8 cellular contexts compared by ENCODE assay signal in genomic region chr14:35046048-35046750, GRCh38. TPM values are rescaled to one million over a fixed set of nuclear protein-coding genes. Genes with fewer than 3 reads are reported as not detected.
DNase-seq lines count a peak whose midpoint lies in the region; ATAC-seq and TF ChIP-seq lines count a peak whose summit lies in the region.

A gene with protein sequence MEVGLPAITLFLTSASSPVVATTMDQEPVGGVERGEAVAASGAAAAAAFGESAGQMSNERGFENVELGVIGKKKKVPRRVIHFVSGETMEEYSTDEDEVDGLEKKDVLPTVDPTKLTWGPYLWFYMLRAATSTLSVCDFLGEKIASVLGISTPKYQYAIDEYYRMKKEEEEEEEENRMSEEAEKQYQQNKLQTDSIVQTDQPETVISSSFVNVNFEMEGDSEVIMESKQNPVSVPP (plus strand): TSS chr14:35046272. CDS start chr14:35046464, 192 bp downstream.

- H3K9me2 ChIP-seq in hepatocyte (replicated peaks; ENCODE audit: insufficient read depth) = no peaks in the 10 kb centered on the region

- peak within 1 kb of the TSS; percentile 64 for H2AFZ ChIP-seq in hepatocyte

- H4K20me1 ChIP-seq in hepatocyte (ENCODE audit: insufficient read depth, poor library complexity, severe bottlenecking) = no peaks in the 10 kb centered on the region

- peaks cover 40% of the 10 kb centered on the region for H3K79me2 ChIP-seq in hepatocyte

- ATAC-seq in GM18519 (IDR thresholded peaks at IDR 0.05; ENCODE audit: low FRiP score, unreplicated experiment) (peak; percentile 77), HG03045 (IDR thresholded peaks at IDR 0.05; ENCODE audit: unreplicated experiment) (peak; percentile 95), aorta (ENCODE audit: low FRiP score) (peak; percentile 99)

- DNase-seq in NCI-H2081 treated with DMSO at 0.1 percent for 48 hours (lab: John Stamatoyannopoulos, UW) (peak; percentile 93), T1000 (lab: John Stamatoyannopoulos, UW) (peak; percentile 96), astrocyte of the hippocampus (ENCODE audit: low read depth, low spot score) (peak; percentile 99), hepatocyte (ENCODE audit: low spot score) (peak; percentile 99), renal cortical epithelial cell (ENCODE audit: low read depth) (peak; percentile 90), aorta (peak; percentile 99 to 100)

- intact Hi-C loops in aorta (cut with DNase I) = loop anchor here (2.0 to 5.0 kb wide), 3 partner anchors 64 to 76 kb away; partner anchors contain the start of genes PPP2R3C (in 2 of the 2), SRP54 (in 2 of the 2) and PRORP (in 1 of the 2)

- H3K27me3 ChIP-seq in hepatocyte (no peaks in the 10 kb centered on the region), aorta (ENCODE audit: control insufficient read depth in 1 of 2, insufficient read depth in 2 of 2, low read length in 1 of 2) (no peaks in the 10 kb centered on the region)

- peak within 1 kb of the TSS; percentile 97 for H3K27ac ChIP-seq in hepatocyte
- H3K27ac ChIP-seq in aorta (ENCODE audit: low read depth in 1 of 2, low read length in 2 of 2) = peak within 1 kb of the TSS; percentile 97 to 99

- WGBS in hepatocyte (ENCODE audit: low lambda C conversion rate, missing lambda C conversion rate) = under 1% methylated on average over 68 of the region's 77 CpGs
- WGBS in aorta, 2 donors = 0 to 1% methylated on average over 62 to 77 of the region's 77 CpGs

- H3K4me3 ChIP-seq in hepatocyte (peak within 1 kb of the TSS; percentile 74), aorta (ENCODE audit: low read length in 2 of 2) (peak within 1 kb of the TSS; percentile 67 to 83)

- H3K36me3 ChIP-seq in hepatocyte (replicated peaks; ENCODE audit: insufficient read depth, low read depth) (no peaks in the 10 kb centered on the region), aorta (ENCODE audit: control insufficient read depth in 1 of 2, insufficient read depth in 2 of 2, low read length in 1 of 2) (no peaks in the 10 kb centered on the region)

- H3K9me3 ChIP-seq in hepatocyte (ENCODE audit: low read depth) = no peaks in the 10 kb centered on the region
- no peaks in the 10 kb centered on the region for H3K9me3 ChIP-seq in aorta (ENCODE audit: control insufficient read depth, low read length)

- peak within 1 kb of the TSS; percentile 84 for H3K4me2 ChIP-seq in hepatocyte

- TF ChIP-seq CTCF in hepatocyte (IDR thresholded peaks at IDR 0.05; ENCODE audit: poor library complexity) = no peak

- H3K4me1 ChIP-seq in hepatocyte (ENCODE audit: insufficient read depth) (peaks cover 24% of the 10 kb centered on the region), aorta (ENCODE audit: control insufficient read depth in 1 of 2, insufficient read depth in 2 of 2, low read length in 2 of 2) (peaks cover 0 to 6% of the 10 kb centered on the region in 2 donors)

RNA-seq across cellular contexts. Expression of the gene that starts here (rescaled TPM):
- total RNA-seq in hepatocyte (69.4 and 100 TPM in 2 replicates), renal cortical epithelial cell (72.2 and 82.9 TPM in 2 replicates), aorta (10 to 100 TPM; 70.7 to 94.0 TPM)
- polyA plus RNA-seq in hepatocyte (132 and 153 TPM in 2 replicates), aorta (10 to 100 TPM; 72.4 to 96.4 TPM)

Comparison
In these comparisons a context has a peak if more than half of its experiments do, and no peak if none do; other contexts are left out.
1. Peak in every context shown above with its lines: DNase-seq, ATAC-seq, H3K4me3 ChIP-seq and H3K27ac ChIP-seq.